In the genomic region with DNA sequence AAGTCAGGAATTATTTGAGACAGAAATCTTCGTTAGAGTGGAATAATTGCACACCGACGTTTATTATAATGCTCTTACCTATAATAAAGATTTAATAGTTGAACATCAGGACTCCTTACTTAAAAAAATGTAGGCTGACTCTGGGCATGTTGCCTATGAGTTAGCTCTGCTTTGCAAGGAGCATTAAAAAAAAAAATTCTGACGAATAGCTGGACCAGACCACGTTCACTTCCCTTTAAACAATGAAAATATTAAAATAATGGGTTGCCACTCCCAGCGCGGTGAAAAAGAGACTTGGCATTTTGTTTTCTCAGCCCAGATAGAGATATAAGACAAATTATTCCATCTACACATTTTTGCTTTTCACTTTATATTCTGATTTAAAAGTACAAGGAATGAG, we compare ENCODE assay signal across 2 cellular contexts.
TF ChIP-seq lines count a peak whose summit lies in the region.

No MANE protein-coding gene starts in this region.

TF ChIP-seq in SK-N-SH, 30 proteins besides CTCF, POLR2A, EP300 and RAD21 (continued from another document):
- TF ChIP-seq JUND (IDR thresholded peaks at IDR 0.05) = no peak
- TF ChIP-seq FOXJ3 (CRISPR knock-in tag; IDR thresholded peaks at IDR 0.05) = no peak
- TF ChIP-seq GATA2 (CRISPR knock-in tag; IDR thresholded peaks at IDR 0.05) = no peak
- no peak for TF ChIP-seq USF1 (IDR thresholded peaks at IDR 0.05; ENCODE audit: borderline replicate concordance, low read depth)
TF ChIP-seq in SK-N-SH: peak in this region for 0.

TF ChIP-seq in SK-N-SH treated with all-trans-retinoic acid at 6 μM for 48 hours, 23 proteins besides CTCF, POLR2A, EP300 and RAD21 (continued from another document):
- TF ChIP-seq, protein P1, sequence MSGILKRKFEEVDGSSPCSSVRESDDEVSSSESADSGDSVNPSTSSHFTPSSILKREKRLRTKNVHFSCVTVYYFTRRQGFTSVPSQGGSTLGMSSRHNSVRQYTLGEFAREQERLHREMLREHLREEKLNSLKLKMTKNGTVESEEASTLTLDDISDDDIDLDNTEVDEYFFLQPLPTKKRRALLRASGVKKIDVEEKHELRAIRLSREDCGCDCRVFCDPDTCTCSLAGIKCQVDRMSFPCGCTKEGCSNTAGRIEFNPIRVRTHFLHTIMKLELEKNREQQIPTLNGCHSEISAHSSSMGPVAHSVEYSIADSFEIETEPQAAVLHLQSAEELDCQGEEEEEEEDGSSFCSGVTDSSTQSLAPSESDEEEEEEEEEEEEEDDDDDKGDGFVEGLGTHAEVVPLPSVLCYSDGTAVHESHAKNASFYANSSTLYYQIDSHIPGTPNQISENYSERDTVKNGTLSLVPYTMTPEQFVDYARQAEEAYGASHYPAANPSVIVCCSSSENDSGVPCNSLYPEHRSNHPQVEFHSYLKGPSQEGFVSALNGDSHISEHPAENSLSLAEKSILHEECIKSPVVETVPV (CRISPR knock-in tag; IDR thresholded peaks at IDR 0.05) = no peak
